8 cellular contexts compared by ENCODE assay signal in the genomic region with DNA sequence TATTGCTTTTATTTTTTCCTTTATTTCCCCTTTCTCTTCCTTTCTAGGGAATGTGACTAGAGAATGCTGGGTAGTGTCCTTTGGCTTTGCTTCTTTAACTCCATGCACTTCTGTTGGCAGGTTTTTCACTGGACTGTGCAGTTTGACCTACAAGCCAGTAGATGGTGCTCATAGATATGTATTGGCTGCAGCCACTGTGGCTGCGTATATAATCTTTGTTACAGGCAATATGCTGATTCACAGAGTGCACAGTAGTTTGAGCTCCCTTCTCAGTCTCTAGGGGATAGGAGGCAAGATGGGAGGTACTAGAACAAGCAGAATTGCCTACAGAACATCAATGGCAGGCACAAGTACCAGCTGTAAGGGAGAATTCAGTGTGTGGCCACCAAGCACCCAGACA.
DNase-seq lines count a peak whose midpoint lies in the region; ATAC-seq and TF ChIP-seq lines count a peak whose summit lies in the region.

No MANE protein-coding gene starts in this region.

- peak; percentile 70 for ATAC-seq in HG03135 (IDR thresholded peaks at IDR 0.05; ENCODE audit: unreplicated experiment)
- no peak for ATAC-seq in GM19023 (IDR thresholded peaks at IDR 0.05; ENCODE audit: unreplicated experiment)

- H3K9me3 Mint-ChIP-seq in glutamatergic neuron (ENCODE audit: unreplicated experiment) = peaks cover 10% of the 10 kb centered on the region

- H3K4me3 ChIP-seq in GM12875 (ENCODE audit: low read depth, low read length) = no peak overlapping the region
- no peak overlapping the region for H3K4me3 ChIP-seq in OCI-LY3 (ENCODE audit: low read length)

- TF ChIP-seq CTCF in GM12875 (IDR thresholded peaks at IDR 0.05; ENCODE audit: borderline replicate concordance, insufficient read depth, low read depth, low read length) (peak; percentile 41; the same call in 1 of the 2 replicates), OCI-LY3 (IDR thresholded peaks at IDR 0.05; ENCODE audit: low read depth, low read length) (peak; percentile 90), glutamatergic neuron (IDR thresholded peaks at IDR 0.05; ENCODE audit: partially characterized antibody, unreplicated experiment) (peak; percentile 52)

- H3K27ac Mint-ChIP-seq in glutamatergic neuron (ENCODE audit: unreplicated experiment) = no peak overlapping the region

- H3K36me3 Mint-ChIP-seq in glutamatergic neuron (ENCODE audit: unreplicated experiment) = peaks cover 6% of the 10 kb centered on the region

- H3K4me3 Mint-ChIP-seq in glutamatergic neuron (ENCODE audit: unreplicated experiment) = no peak overlapping the region

- peaks cover 5% of the 10 kb centered on the region for H3K4me1 ChIP-seq in OCI-LY3 (ENCODE audit: low read length)

- no peaks in the 10 kb centered on the region for H3K27me3 Mint-ChIP-seq in glutamatergic neuron (ENCODE audit: unreplicated experiment)

- H3K27ac ChIP-seq in OCI-LY3 (ENCODE audit: low read length) = no peak overlapping the region

- H3K9ac ChIP-seq in OCI-LY3 (ENCODE audit: low read length) = no peak overlapping the region

- peak overlapping the region; percentile 33; the same call in 1 of the 2 replicates for H2AFZ ChIP-seq in OCI-LY3 (ENCODE audit: low read depth, low read length)

- no peaks in the 10 kb centered on the region for H4K20me1 ChIP-seq in OCI-LY3 (ENCODE audit: insufficient read depth, low read length)

- H3K4me1 Mint-ChIP-seq in glutamatergic neuron (ENCODE audit: low read depth, unreplicated experiment) = no peaks in the 10 kb centered on the region

- no peaks in the 10 kb centered on the region for H3K79me2 ChIP-seq in OCI-LY3 (ENCODE audit: low read length)

- no peak for DNase-seq in glutamatergic neuron
- DNase-seq in NCI-H128 (lab: John Stamatoyannopoulos, UW; ENCODE audit: unreplicated experiment) = no peak
- no peak for DNase-seq in stimulated activated CD4-positive, alpha-beta T cell treated with anti-CD3 and anti-CD28 coated beads, Interleukin-2, amount 100 ng/mL, for 48 hours
- no peak for DNase-seq in DMS79 (lab: John Stamatoyannopoulos, UW)

- no peaks in the 10 kb centered on the region for H3K9me3 ChIP-seq in OCI-LY3 (ENCODE audit: insufficient read depth, low read length)

- peaks cover 2% of the 10 kb centered on the region for H3K36me3 ChIP-seq in OCI-LY3 (replicated peaks; ENCODE audit: low read depth, low read length)

- H3K4me2 ChIP-seq in OCI-LY3 (ENCODE audit: low read length) = no peak overlapping the region

- H3K27me3 ChIP-seq in OCI-LY3 (ENCODE audit: low read depth, low read length) = no peaks in the 10 kb centered on the region
